8 cellular contexts compared by ENCODE assay signal in genomic region chr1:111199881-111200801, GRCh38. TPM values are rescaled to one million over a fixed set of nuclear protein-coding genes. Genes with fewer than 3 reads are reported as not detected.
DNase-seq lines count a peak whose midpoint lies in the region; ATAC-seq and TF ChIP-seq lines count a peak whose summit lies in the region.

TSS of gene DENND2D (minus strand) at chr1:111200646. CDS start at chr1:111200459, 187 bp downstream.

- TF ChIP-seq CTCF in colonic mucosa (IDR thresholded peaks at IDR 0.05) (no peak), neutrophil (IDR thresholded peaks at IDR 0.05) (no peak), tibial nerve (IDR thresholded peaks at IDR 0.05) (no peak), BE2C (IDR thresholded peaks at IDR 0.05; ENCODE audit: low read depth, low read length) (no peak)

- TF ChIP-seq POLR2A in tibial nerve (IDR thresholded peaks at IDR 0.05): peak; percentile 23 to 33

- no peaks in the 10 kb centered on the region for H3K27me3 ChIP-seq in colonic mucosa
- H3K27me3 ChIP-seq in neutrophil: no peaks in the 10 kb centered on the region
- peaks cover 0 to 7% of the 10 kb centered on the region in 2 donors for H3K27me3 ChIP-seq in tibial nerve
- peaks cover 20% of the 10 kb centered on the region for H3K27me3 ChIP-seq in BE2C

- H3K4me3 ChIP-seq in colonic mucosa: peak within 1 kb of the TSS; percentile 14
- peak within 1 kb of the TSS; percentile 29 to 37 for H3K4me3 ChIP-seq in neutrophil (ENCODE audit: low read depth in 1 of 2, low read length in 1 of 2)
- peak within 1 kb of the TSS in 2 of 4 donors; percentile 29 to 31 for H3K4me3 ChIP-seq in tibial nerve
- no peak within 1 kb of the TSS for H3K4me3 ChIP-seq in BE2C (ENCODE audit: low read depth, low read length)

- no peaks in the 10 kb centered on the region for H3K27me3 Mint-ChIP-seq in T-helper 2 cell treated with Interferon-gamma antibody and Interleukin-4, amounts not matched to agents 5 μg/mL and 100 μg/mL, for 36 hours (ENCODE audit: low read depth)

- intact Hi-C loops in colonic mucosa (cut with DNase I): no loop called here

- H3K9me3 ChIP-seq in colonic mucosa (no peaks in the 10 kb centered on the region), neutrophil (no peaks in the 10 kb centered on the region), tibial nerve (no peaks in the 10 kb centered on the region), BE2C (no peaks in the 10 kb centered on the region)

- H3K9me3 Mint-ChIP-seq in T-helper 2 cell treated with Interferon-gamma antibody and Interleukin-4, amounts not matched to agents 5 μg/mL and 100 μg/mL, for 36 hours: no peaks in the 10 kb centered on the region

- H3K27ac ChIP-seq in colonic mucosa (peak within 1 kb of the TSS; percentile 92), neutrophil (peak within 1 kb of the TSS; percentile 99), tibial nerve (peak within 1 kb of the TSS in 3 of 4 donors; percentile 65 to 75 (median 73))

- peak within 1 kb of the TSS; percentile 46 to 88 for H3K9ac ChIP-seq in colonic mucosa (ENCODE audit: low read depth in 2 of 2, low read length in 2 of 2)

- WGBS in tibial nerve, 2 donors: 79 to 88% methylated on average over 17 of the region's 17 CpGs

- no peak for ATAC-seq in GM19023 (IDR thresholded peaks at IDR 0.05; ENCODE audit: unreplicated experiment)

- peaks cover 23% of the 10 kb centered on the region for H3K4me1 ChIP-seq in colonic mucosa
- peaks cover 54 to 57% of the 10 kb centered on the region in 2 experiments for H3K4me1 ChIP-seq in neutrophil (ENCODE audit: control insufficient read depth in 1 of 2, insufficient read depth in 1 of 2, low read depth in 1 of 2, low read length in 1 of 2)
- H3K4me1 ChIP-seq in tibial nerve: peaks cover 0 to 44% (median 28%) of the 10 kb centered on the region in 4 donors
- no peaks in the 10 kb centered on the region for H3K4me1 ChIP-seq in BE2C

- in situ Hi-C loops in Caki2 (cut with HindIII; ENCODE audit: low pct_unique_long_range_greater_than_20kb, low sequenced_read_pairs): no loop called here

- TF ChIP-seq EP300 in tibial nerve (IDR thresholded peaks at IDR 0.05): peak in 1 of 2 donors; percentile 75

- peaks cover 48% of the 10 kb centered on the region for H3K36me3 Mint-ChIP-seq in T-helper 2 cell treated with Interferon-gamma antibody and Interleukin-4, amounts not matched to agents 5 μg/mL and 100 μg/mL, for 36 hours (ENCODE audit: low read depth)

- H3K4me1 Mint-ChIP-seq in T-helper 2 cell treated with Interferon-gamma antibody and Interleukin-4, amounts not matched to agents 5 μg/mL and 100 μg/mL, for 36 hours (ENCODE audit: low read depth): peaks cover 64% of the 10 kb centered on the region

- peak within 1 kb of the TSS; percentile 96 for H3K27ac Mint-ChIP-seq in T-helper 2 cell treated with Interferon-gamma antibody and Interleukin-4, amounts not matched to agents 5 μg/mL and 100 μg/mL, for 36 hours

- H3K36me3 ChIP-seq in colonic mucosa: peaks cover 6% of the 10 kb centered on the region
- peaks cover 40% of the 10 kb centered on the region for H3K36me3 ChIP-seq in neutrophil
- H3K36me3 ChIP-seq in tibial nerve: no peaks in the 10 kb centered on the region
- no peaks in the 10 kb centered on the region for H3K36me3 ChIP-seq in BE2C

- DNase-seq in Caki2 (ENCODE audit: low read depth): no peak
- DNase-seq in T-helper 2 cell treated with Interferon-gamma antibody and Interleukin-4, amounts not matched to agents 5 μg/mL and 100 μg/mL, for 36 hours (ENCODE audit: low spot score): peak; percentile 70
- DNase-seq in colonic mucosa: peak; percentile 73
- peak in 1 of 2 donors; percentile 81 for DNase-seq in tibial nerve (ENCODE audit: low spot score in 2 of 2)
- DNase-seq in BE2C: no peak
- DNase-seq in LoVo (ENCODE audit: low spot score): no peak

- peak within 1 kb of the TSS; percentile 99 for H3K4me3 Mint-ChIP-seq in T-helper 2 cell treated with Interferon-gamma antibody and Interleukin-4, amounts not matched to agents 5 μg/mL and 100 μg/mL, for 36 hours

RNA-seq across cellular contexts. Expression of gene DENND2D, which starts in this region (rescaled TPM):
- total RNA-seq in Caki2 (2014; rRNA removed; shearing (Covaris generic); ENCODE audit: low replicate concordance): 14.9 and 17.1 TPM in 2 replicates
- total RNA-seq in colonic mucosa (10 to 100 TPM; 51.0 to 65.2 TPM), tibial nerve (10 to 100 TPM in 1 of 4 donors, 1 to 10 TPM in 3; 4.8 to 21.6 (median 8.2) TPM)
- not detected for polyA plus RNA-seq in BE2C (2012; ENCODE audit: insufficient read depth, insufficient read length, low read depth)

Comparison
In these comparisons a context has a peak if more than half of its experiments do, and no peak if none do; other contexts are left out.
1. DNase-seq: peak in T-helper 2 cell treated with Interferon-gamma antibody and Interleukin-4, amounts not matched to agents 5 μg/mL and 100 μg/mL, for 36 hours (single experiment) and colonic mucosa (single experiment); none in Caki2 (single experiment), BE2C (single experiment) and LoVo (single experiment).
2. Peak in every context shown above with its lines, with median percentiles within 50 percentile points of each other: H3K27ac ChIP-seq.